In genomic region chr16:28977703-28978641, GRCh38 we compare ENCODE assay signal across 9 cellular contexts. TPM values are rescaled to one million over a fixed set of nuclear protein-coding genes. Genes with fewer than 3 reads are reported as not detected.
DNase-seq lines count a peak whose midpoint lies in the region; ATAC-seq, FAIRE-seq and TF ChIP-seq lines count a peak whose summit lies in the region.
"Had no signal": no experiment of that assay in that cellular context is flagged by ENCODE, and none has a peak within 500 bp of the region (broad histone marks: within the 10 kb centered on the region; RNA-seq: fewer than 3 reads in every experiment).

No MANE protein-coding gene starts in this region.

- no peak overlapping the region for H3K9ac ChIP-seq in MM.1S (ENCODE audit: low read length)

- no peak overlapping the region for H3K4me3 Mint-ChIP-seq in osteocyte (ENCODE audit: unreplicated experiment)

- TF ChIP-seq CTCF in MM.1S (IDR thresholded peaks at IDR 0.05; ENCODE audit: low read length) (peak; percentile 75), osteocyte (IDR thresholded peaks at IDR 0.05) (peak; percentile 39)

- no peaks in the 10 kb centered on the region for H4K20me1 ChIP-seq in MM.1S (ENCODE audit: insufficient read depth, low read length)

- H3K9me3 ChIP-seq in MM.1S (replicated peaks; ENCODE audit: insufficient read depth, low read length), result no peaks in the 10 kb centered on the region

- no peak overlapping the region for H3K4me3 ChIP-seq in MM.1S (ENCODE audit: low read length)

- H3K9me3 Mint-ChIP-seq in osteocyte (ENCODE audit: unreplicated experiment), result no peaks in the 10 kb centered on the region

- no peak overlapping the region for H3K4me2 ChIP-seq in MM.1S (ENCODE audit: low read depth, low read length)

- H3K36me3 ChIP-seq in MM.1S (replicated peaks; ENCODE audit: insufficient read depth, low read length), result no peaks in the 10 kb centered on the region

- peaks cover 10% of the 10 kb centered on the region for H3K4me1 ChIP-seq in MM.1S (ENCODE audit: low read length)

- in situ Hi-C loops in T47D (cut with HindIII; ENCODE audit: low pct_unique_long_range_greater_than_20kb, low sequenced_read_pairs), result no loop called here

- peaks cover 22% of the 10 kb centered on the region for H3K4me1 Mint-ChIP-seq in osteocyte (ENCODE audit: unreplicated experiment)

- no peaks in the 10 kb centered on the region for H3K27me3 ChIP-seq in MM.1S (replicated peaks; ENCODE audit: insufficient read depth, low read length)

- no peak overlapping the region for H3K27ac Mint-ChIP-seq in osteocyte (ENCODE audit: unreplicated experiment)

- H3K36me3 Mint-ChIP-seq in osteocyte (ENCODE audit: unreplicated experiment), result peaks cover 28% of the 10 kb centered on the region

- no peaks in the 10 kb centered on the region for H3K27me3 Mint-ChIP-seq in osteocyte (ENCODE audit: unreplicated experiment)

- peaks cover 30% of the 10 kb centered on the region for H3K79me2 ChIP-seq in MM.1S (ENCODE audit: low read length)

- no peak for FAIRE-seq in RCC 7860 (lab: Jason Lieb, UNC)
- FAIRE-seq: endometrium had no signal

- no peak for ATAC-seq in HG02798 (IDR thresholded peaks at IDR 0.05; ENCODE audit: poor library complexity, unreplicated experiment)

- no peak overlapping the region for H2AFZ ChIP-seq in MM.1S (ENCODE audit: low read length)

- DNase-seq in NCI-H2107 treated with DMSO at 0.1 percent for 48 hours (lab: John Stamatoyannopoulos, UW; ENCODE audit: unreplicated experiment), result peak; percentile 10
- DNase-seq in NCI-H2107 (lab: John Stamatoyannopoulos, UW), result no peak
- peak; percentile 30 for DNase-seq in MM.1S
- peak; percentile 43 to 72 for DNase-seq in T47D (ENCODE audit: low read depth in 1 of 2, low spot score in 1 of 2)
- DNase-seq in osteocyte (ENCODE audit: extremely low spot score, unreplicated experiment), result no peak
- DNase-seq in OCI-M2 (lab: John Stamatoyannopoulos, UW; ENCODE audit: unreplicated experiment), result no peak
- no peak for DNase-seq in RCC 7860 (ENCODE audit: low spot score)

- peaks cover 11% of the 10 kb centered on the region; the same call in 1 of the 2 replicates for H3F3A ChIP-seq in MM.1S (ENCODE audit: insufficient read depth, low read length)

- H3K27ac ChIP-seq in MM.1S (ENCODE audit: low read length), result no peak overlapping the region

- H3K9me2 ChIP-seq in MM.1S (replicated peaks; ENCODE audit: insufficient read depth, low read length), result no peaks in the 10 kb centered on the region

RNA-seq across cellular contexts. Expression of gene SPNS1, which starts 3.4 kb away (rescaled TPM):
- total RNA-seq in osteocyte, result 89.5 and 96.6 TPM in 2 replicates

RNA-seq across cellular contexts. Expression of gene LAT, which starts 6.9 kb away (rescaled TPM):
- total RNA-seq in osteocyte, result 9.2 and 12.0 TPM in 2 replicates

RNA-seq across cellular contexts. Expression of gene NFATC2IP, which starts 27.2 kb away (rescaled TPM):
- total RNA-seq in osteocyte, result 34.9 and 39.5 TPM in 2 replicates

RNA-seq across cellular contexts. Expression of gene CD19, which starts 46.2 kb away (rescaled TPM):
- total RNA-seq in osteocyte, result not detected in 2 replicates

RNA-seq across cellular contexts. Expression of gene RABEP2, which starts 52.9 kb away (rescaled TPM):
- total RNA-seq in osteocyte, result 19.3 and 20.0 TPM in 2 replicates

Comparison
In these comparisons a context has a peak if more than half of its experiments do, and no peak if none do; other contexts are left out.
1. DNase-seq: peak in NCI-H2107 treated with DMSO at 0.1 percent for 48 hours (single experiment), MM.1S (single experiment) and T47D (2 of 2); none in NCI-H2107 (single experiment), osteocyte (single experiment), OCI-M2 (single experiment) and RCC 7860 (single experiment).